In genomic region chr7:26451997-26452396, GRCh38 we compare ENCODE assay signal across 1 cellular context.
TF ChIP-seq lines count a peak whose summit lies in the region.

No MANE protein-coding gene starts in this region.

TF ChIP-seq in GM23338, 12 proteins besides CTCF, POLR2A, EP300 and RAD21 (continued from another document):
- no peak for TF ChIP-seq ZNF462 (CRISPR knock-in tag; IDR thresholded peaks at IDR 0.05)
- no peak for TF ChIP-seq STAT1 (IDR thresholded peaks at IDR 0.05; ENCODE audit: unreplicated experiment)
- no peak for TF ChIP-seq JUNB (IDR thresholded peaks at IDR 0.05; ENCODE audit: unreplicated experiment)
- TF ChIP-seq CREB1 (CRISPR knock-in tag; IDR thresholded peaks at IDR 0.05; ENCODE audit: low read depth), result no peak
